1 cellular context compared by ENCODE assay signal in genomic region chr9:134355158-134355557, GRCh38.
TF ChIP-seq lines count a peak whose summit lies in the region.

No MANE protein-coding gene starts in this region.

TF ChIP-seq in liver, 16 proteins besides CTCF, POLR2A, EP300 and RAD21 (continued from another document):
- TF ChIP-seq REST (IDR thresholded peaks at IDR 0.05) (no peak), SP1 (IDR thresholded peaks at IDR 0.05) (no peak), GABPA (IDR thresholded peaks at IDR 0.05 in 1 of 2, conservative IDR thresholded peaks at IDR 0.05 in 1 of 2) (no peak)
- TF ChIP-seq, protein P1, sequence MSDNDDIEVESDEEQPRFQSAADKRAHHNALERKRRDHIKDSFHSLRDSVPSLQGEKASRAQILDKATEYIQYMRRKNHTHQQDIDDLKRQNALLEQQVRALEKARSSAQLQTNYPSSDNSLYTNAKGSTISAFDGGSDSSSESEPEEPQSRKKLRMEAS (IDR thresholded peaks at IDR 0.05): no peak
